In genomic region chr11:33294224-33294623, GRCh38 we compare ENCODE assay signal across 23 cellular contexts. TPM values are rescaled to one million over a fixed set of nuclear protein-coding genes. Genes with fewer than 3 reads are reported as not detected.
A peak's percentile ranks its signal among the peaks of the same experiment; 100 is the strongest.
DNase-seq lines count a peak whose midpoint lies in the region; ATAC-seq, FAIRE-seq and TF ChIP-seq lines count a peak whose summit lies in the region.
"Had no signal": no experiment of that assay in that cellular context is flagged by ENCODE, and none has a peak within 500 bp of the region (broad histone marks: within the 10 kb centered on the region; RNA-seq: fewer than 3 reads in every experiment).

No MANE protein-coding gene starts in this region.

- H3K4me1 Mint-ChIP-seq in T-helper 17 cell, result peaks cover 29% of the 10 kb centered on the region

- intact Hi-C loops in Right ventricle myocardium inferior (cut with DNase I), result no loop called here
- intact Hi-C loops in psoas muscle (cut with DNase I), result no loop called here

- TF ChIP-seq CTCF in cardiac muscle cell (IDR thresholded peaks at IDR 0.05; ENCODE audit: low read depth, low read length), result no peak
- TF ChIP-seq CTCF in psoas muscle (IDR thresholded peaks at IDR 0.05), result no peak

- peak overlapping the region; percentile 98 for H3K27ac ChIP-seq in cardiac muscle cell
- peak overlapping the region; percentile 17 for H3K27ac ChIP-seq in psoas muscle
- H3K27ac ChIP-seq: 22Rv1; A549; BLaER1 treated with 17β-estradiol and CSF1 and Interleukin-3, amounts not matched to agents 10 nM and 100 nM; C4-2B had no signal

- H3K27me3 ChIP-seq in cardiac muscle cell (no peaks in the 10 kb centered on the region), psoas muscle (ENCODE audit: insufficient read depth in 3 of 3, low read length in 2 of 3) (no peaks in the 10 kb centered on the region)
- H3K27me3 ChIP-seq: BLaER1 treated with 17β-estradiol and CSF1 and Interleukin-3, amounts not matched to agents 10 nM and 100 nM had no signal

- 80 to 89% (median 81%) methylated on average over 4 of the region's 4 CpGs for WGBS in psoas muscle, 3 donors

- no peak overlapping the region for H3K4me3 Mint-ChIP-seq in T-helper 17 cell
- H3K4me3 Mint-ChIP-seq: B cell; CD4-positive, alpha-beta T cell; CD8-positive, alpha-beta T cell had no signal

- H3K9me3 ChIP-seq in cardiac muscle cell (ENCODE audit: low read depth) (no peaks in the 10 kb centered on the region), T-helper 17 cell (ENCODE audit: control insufficient read depth, low read length, poor library complexity, severe bottlenecking) (no peaks in the 10 kb centered on the region), psoas muscle (no peaks in the 10 kb centered on the region)
- H3K9me3 ChIP-seq: A549, Caco-2 had no signal

- H3K4me3 ChIP-seq in cardiac muscle cell (no peak overlapping the region), psoas muscle (no peak overlapping the region)
- H3K4me3 ChIP-seq: A549; BLaER1 treated with 17β-estradiol and CSF1 and Interleukin-3, amounts not matched to agents 10 nM and 100 nM had no signal

- peaks cover 15% of the 10 kb centered on the region for H3K36me3 ChIP-seq in cardiac muscle cell
- H3K36me3 ChIP-seq in psoas muscle (ENCODE audit: insufficient read depth in 1 of 2, low read depth in 1 of 2), result no peaks in the 10 kb centered on the region

- FAIRE-seq in GM12892 (lab: Jason Lieb, UNC) (peak; percentile 74), HTR-8/SVneo (lab: Jason Lieb, UNC) (no peak)
- FAIRE-seq: A549, D721Med, G401.6, GM12891, GM18507 had no signal

- no peaks in the 10 kb centered on the region for H3K27me3 Mint-ChIP-seq in T-helper 17 cell
- H3K27me3 Mint-ChIP-seq: B cell; CD4-positive, alpha-beta T cell had no signal

- DNase-seq in cardiac muscle cell (ENCODE audit: low read depth in 1 of 2, low spot score in 1 of 2), result no peak
- DNase-seq in Right ventricle myocardium inferior (ENCODE audit: missing footprints), result no peak
- DNase-seq in GM12892 (ENCODE audit: insufficient read length), result no peak
- DNase-seq in T-helper 17 cell, result no peak
- DNase-seq in psoas muscle, result no peak
- no peak for DNase-seq in NCI-H1105 treated with DMSO at 0.1 percent for 48 hours (lab: John Stamatoyannopoulos, UW)
- no peak for DNase-seq in HTR-8/SVneo (ENCODE audit: insufficient read length, low spot score)
- DNase-seq: AML-193; Caco-2; Calu3; CD4-positive, alpha-beta T cell; CD8-positive, alpha-beta T cell; DMS79 treated with DMSO at 0.1 percent for 48 hours; GF-D8 had no signal

- peak overlapping the region; percentile 39 for H3K27ac Mint-ChIP-seq in T-helper 17 cell
- H3K27ac Mint-ChIP-seq: B cell; CD4-positive, alpha-beta T cell; CD8-positive, alpha-beta T cell had no signal

- no peak for TF ChIP-seq POLR2A in GM12892 (IDR thresholded peaks at IDR 0.05; ENCODE audit: low read depth, low read length)

- H3K4me1 ChIP-seq in cardiac muscle cell (ENCODE audit: low read depth), result peaks cover 53% of the 10 kb centered on the region
- peaks cover 52% of the 10 kb centered on the region for H3K4me1 ChIP-seq in psoas muscle
- H3K4me1 ChIP-seq: Caco-2 had no signal

- peaks cover 9% of the 10 kb centered on the region for H3K36me3 Mint-ChIP-seq in T-helper 17 cell (ENCODE audit: low read depth)

- no peak for ATAC-seq in Right ventricle myocardium inferior
- ATAC-seq in T-helper 17 cell, result no peak
- no peak for ATAC-seq in psoas muscle
- ATAC-seq: A549; CD8-positive, alpha-beta T cell had no signal

RNA-seq across cellular contexts. Expression of gene HIPK3, which starts 37.0 kb away (rescaled TPM):
- total RNA-seq in cardiac muscle cell, result 134 and 179 TPM in 2 replicates
- polyA plus RNA-seq in cardiac muscle cell, result 56.6 and 106 TPM in 2 replicates
- total RNA-seq in Right ventricle myocardium inferior, result 285 TPM
- 18.3 TPM for polyA plus RNA-seq in GM12892 (2012; ENCODE audit: missing spikeins)
- total RNA-seq in T-helper 17 cell, result 10 to 100 TPM; 59.7 to 64.1 TPM
- 100 to 1,000 TPM; 119 to 155 (median 134) TPM for total RNA-seq in psoas muscle
- polyA plus RNA-seq in psoas muscle, result 10 to 100 TPM in 2 of 3 donors, 1 to 10 TPM in 1; 7.8 to 64.2 (median 25.5) TPM
